In genomic region chr3:74523811-74524210, GRCh38 we compare ENCODE assay signal across 23 cellular contexts.
"Had no signal": no experiment of that assay in that cellular context is flagged by ENCODE, and none has a peak within 500 bp of the region (broad histone marks: within the 10 kb centered on the region; RNA-seq: fewer than 3 reads in every experiment).

No MANE protein-coding gene starts in this region.

- H3K27ac ChIP-seq: heart right ventricle, left lung, upper lobe of left lung, VCaP had no signal

- H3K9me3 Mint-ChIP-seq: activated CD4-positive, alpha-beta T cell treated with anti-CD3 and anti-CD28 coated beads, Interleukin-2, amount 10 ng/mL, durations not matched to agents 24 days and 14 days; activated naive CD8-positive, alpha-beta T cell treated with anti-CD3 and anti-CD28 coated beads, Interleukin-2, amount 50 U/mL, for 24 hours; brain; mesothelial cell of epicardium had no signal

- H3K4me3 ChIP-seq: heart right ventricle, left lung, lung, upper lobe of left lung had no signal

- DNase-seq: activated CD4-positive, alpha-beta T cell treated with anti-CD3 and anti-CD28 coated beads, Interleukin-2, amount 10 ng/mL, durations not matched to agents 24 days and 14 days; activated CD8-positive, alpha-beta T cell treated with anti-CD3 and anti-CD28 coated beads for 36 hours; activated gamma-delta T cell; activated naive CD4-positive, alpha-beta T cell treated with anti-CD3 and anti-CD28 coated beads, Interleukin-2, amount 50 U/mL, for 16 hours; activated naive CD8-positive, alpha-beta T cell treated with anti-CD3 and anti-CD28 coated beads, Interleukin-2, amount 50 U/mL, for 24 hours; caudate nucleus; dermis blood vessel endothelial cell; effector memory CD4-positive, alpha-beta T cell; heart right ventricle; kidney; left lung; natural killer cell; right cardiac atrium; stimulated activated CD4-positive, alpha-beta T cell treated with anti-CD3 and anti-CD28 coated beads, Interleukin-12 subunit alpha, Interleukin-12 subunit beta, amount 100 ng/mL, for 4 hours; stimulated activated CD4-positive, alpha-beta T cell treated with anti-CD3 and anti-CD28 coated beads, Interleukin-4, amount 100 ng/mL, for 4 hours; stimulated activated naive CD8-positive, alpha-beta T cell treated with anti-CD3 and anti-CD28 coated beads, Interleukin-15, Interleukin-2, amounts not matched to agents 100 U/mL and 50 U/mL, for 24 hours; upper lobe of left lung had no signal

- H3K27ac Mint-ChIP-seq: activated CD4-positive, alpha-beta T cell treated with anti-CD3 and anti-CD28 coated beads, Interleukin-2, amount 10 ng/mL, durations not matched to agents 24 days and 14 days; activated CD8-positive, alpha-beta T cell treated with anti-CD3 and anti-CD28 coated beads for 36 hours; activated naive CD8-positive, alpha-beta T cell treated with anti-CD3 and anti-CD28 coated beads, Interleukin-2, amount 50 U/mL, for 24 hours; activated T-helper 1 cell treated with anti-CD3 and anti-CD28 coated beads, Interleukin-12 subunit alpha, Interleukin-12 subunit beta, Interleukin-2, Interleukin-4 antibody, amounts not matched to agents 30 ng/mL and 10 ng/mL and 1 ng/mL, durations not matched to agents 14 hours and 24 hours and 36 hours; brain; mesothelial cell of epicardium; natural killer cell; progenitor cell of endocrine pancreas had no signal

- H3K36me3 Mint-ChIP-seq: brain, mesothelial cell of epicardium, natural killer cell had no signal

- H3K4me1 Mint-ChIP-seq: activated CD4-positive, alpha-beta T cell treated with anti-CD3 and anti-CD28 coated beads, Interleukin-2, amount 10 ng/mL, durations not matched to agents 24 days and 14 days; activated naive CD8-positive, alpha-beta T cell treated with anti-CD3 and anti-CD28 coated beads, Interleukin-2, amount 50 U/mL, for 24 hours; mesothelial cell of epicardium; natural killer cell had no signal

- H3K27me3 Mint-ChIP-seq: activated CD4-positive, alpha-beta T cell treated with anti-CD3 and anti-CD28 coated beads, Interleukin-2, amount 10 ng/mL, durations not matched to agents 24 days and 14 days; activated CD8-positive, alpha-beta T cell treated with anti-CD3 and anti-CD28 coated beads for 36 hours; activated naive CD8-positive, alpha-beta T cell treated with anti-CD3 and anti-CD28 coated beads, Interleukin-2, amount 50 U/mL, for 24 hours; progenitor cell of endocrine pancreas had no signal

- H3K4me3 Mint-ChIP-seq: activated CD4-positive, alpha-beta T cell treated with anti-CD3 and anti-CD28 coated beads, Interleukin-2, amount 10 ng/mL, durations not matched to agents 24 days and 14 days; activated CD8-positive, alpha-beta T cell treated with anti-CD3 and anti-CD28 coated beads for 36 hours; activated naive CD8-positive, alpha-beta T cell treated with anti-CD3 and anti-CD28 coated beads, Interleukin-2, amount 50 U/mL, for 24 hours; activated T-helper 1 cell treated with anti-CD3 and anti-CD28 coated beads, Interleukin-12 subunit alpha, Interleukin-12 subunit beta, Interleukin-2, Interleukin-4 antibody, amounts not matched to agents 30 ng/mL and 10 ng/mL and 1 ng/mL, durations not matched to agents 14 hours and 24 hours and 36 hours; brain; mesothelial cell of epicardium; natural killer cell had no signal
